1 cellular context compared by ENCODE assay signal in genomic region chr2:37387143-37387835, GRCh38.
TF ChIP-seq lines count a peak whose summit lies in the region.

No MANE protein-coding gene starts in this region.

TF ChIP-seq in endothelial cell of umbilical vein, 7 proteins besides CTCF, POLR2A, EP300 and RAD21:
- TF ChIP-seq MYC (IDR thresholded peaks at IDR 0.05; ENCODE audit: low read depth, low read length) (no peak), GATA2 (IDR thresholded peaks at IDR 0.05; ENCODE audit: insufficient read depth, insufficient read length, low read depth, low read length) (no peak), POLR2AphosphoS5 (IDR thresholded peaks at IDR 0.05; ENCODE audit: insufficient read depth, low read depth, low read length) (no peak), MAX (IDR thresholded peaks at IDR 0.05; ENCODE audit: insufficient read depth, insufficient read length) (no peak), FOS (IDR thresholded peaks at IDR 0.05; ENCODE audit: borderline replicate concordance, insufficient read depth, low read length) (no peak), JUN (IDR thresholded peaks at IDR 0.05; ENCODE audit: borderline replicate concordance, insufficient read depth, insufficient read length, low read depth) (no peak), EZH2 (IDR thresholded peaks at IDR 0.05; ENCODE audit: borderline replicate concordance, low read depth, low read length, severe bottlenecking) (no peak)
